13 cellular contexts compared by ENCODE assay signal in the genomic region with DNA sequence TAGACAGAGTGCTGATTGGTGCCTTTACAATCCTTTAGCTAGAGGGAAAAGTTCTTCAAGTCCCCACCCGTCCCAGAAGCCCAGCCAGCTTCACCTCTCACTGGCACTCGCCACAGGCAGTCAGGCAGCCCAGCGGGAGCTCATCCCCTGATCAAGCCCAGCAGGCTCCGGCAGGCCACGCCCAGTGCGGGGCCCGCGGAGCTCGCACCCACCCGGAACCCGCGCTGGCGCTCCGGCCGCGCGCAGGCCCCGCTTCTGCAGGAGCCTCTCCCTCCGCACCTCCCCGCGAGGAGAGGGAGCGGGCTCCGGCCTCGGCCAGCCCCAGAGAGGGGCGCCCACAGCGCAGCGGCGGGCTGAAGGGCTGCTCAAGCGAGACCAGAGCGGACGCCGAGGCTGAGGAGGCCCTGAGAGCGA.
DNase-seq lines count a peak whose midpoint lies in the region; ATAC-seq and TF ChIP-seq lines count a peak whose summit lies in the region.
"Had no signal": no experiment of that assay in that cellular context is flagged by ENCODE, and none has a peak within 500 bp of the region (broad histone marks: within the 10 kb centered on the region; RNA-seq: fewer than 3 reads in every experiment).

No MANE protein-coding gene starts in this region.

- H3K27me3 ChIP-seq in GM23338 (ENCODE audit: insufficient read depth) (no peaks in the 10 kb centered on the region), spleen (replicated peaks in 1 of 7) (no peaks in the 10 kb centered on the region)
- H3K27me3 ChIP-seq: BLaER1 treated with 17β-estradiol and CSF1 and Interleukin-3, amounts not matched to agents 10 nM and 100 nM had no signal

- H3K4me2 ChIP-seq in GM23338: no peak overlapping the region
- H3K4me2 ChIP-seq: A549; BLaER1 treated with 17β-estradiol and CSF1 and Interleukin-3, amounts not matched to agents 10 nM and 100 nM had no signal

- no peak overlapping the region for H2AFZ ChIP-seq in GM23338
- H2AFZ ChIP-seq: GM23248 had no signal

- intact Hi-C loops in spleen (cut with DNase I; ENCODE audit: low total_unique reads): no loop called here

- H3K4me3 ChIP-seq in GM23338 (no peak overlapping the region), spleen (no peak overlapping the region)
- H3K4me3 ChIP-seq: A549; BLaER1 treated with 17β-estradiol and CSF1 and Interleukin-3, amounts not matched to agents 10 nM and 100 nM; GM23248 had no signal

- H3K27me3 Mint-ChIP-seq in GM23338 (ENCODE audit: insufficient read depth, low read depth, poor library complexity): no peaks in the 10 kb centered on the region
- peaks cover 5% of the 10 kb centered on the region for H3K27me3 Mint-ChIP-seq in chondrocyte (ENCODE audit: low read depth)

- H3K27ac Mint-ChIP-seq in GM23338: no peak overlapping the region
- H3K27ac Mint-ChIP-seq in chondrocyte (ENCODE audit: unreplicated experiment): no peak overlapping the region
- H3K27ac Mint-ChIP-seq: CD4-positive, CD25-positive, alpha-beta regulatory T cell had no signal

- no peaks in the 10 kb centered on the region for H3K9me2 ChIP-seq in GM23338 (ENCODE audit: insufficient read depth)

- TF ChIP-seq CTCF in GM23338 (conservative IDR thresholded peaks at IDR 0.05; ENCODE audit: low read depth in 2 of 2) (no peak), chondrocyte (IDR thresholded peaks at IDR 0.05) (no peak), spleen (IDR thresholded peaks at IDR 0.05 in 8 of 11, conservative IDR thresholded peaks at IDR 0.05 in 3 of 11) (no peak)

- H3K27ac ChIP-seq in GM23338 (ENCODE audit: low read depth) (no peak overlapping the region), spleen (no peak overlapping the region)
- H3K27ac ChIP-seq: A549; BLaER1 treated with 17β-estradiol and CSF1 and Interleukin-3, amounts not matched to agents 10 nM and 100 nM; GM23248 had no signal

- H3K9me3 ChIP-seq in spleen: peaks cover 0 to 15% (median 3%) of the 10 kb centered on the region in 8 donors
- H3K9me3 ChIP-seq: A549 had no signal

- H4K20me1 ChIP-seq in GM23338 (replicated peaks; ENCODE audit: insufficient read depth): no peaks in the 10 kb centered on the region
- H4K20me1 ChIP-seq: BLaER1 treated with 17β-estradiol and CSF1 and Interleukin-3, amounts not matched to agents 10 nM and 100 nM had no signal

- ATAC-seq in GM23338: peak; percentile 45
- no peak for ATAC-seq in GM21360 (IDR thresholded peaks at IDR 0.05; ENCODE audit: unreplicated experiment)
- ATAC-seq: A549 had no signal

- H3K4me3 Mint-ChIP-seq in GM23338 (no peak overlapping the region), chondrocyte (ENCODE audit: unreplicated experiment) (no peak overlapping the region)
- H3K4me3 Mint-ChIP-seq: CD4-positive, CD25-positive, alpha-beta regulatory T cell had no signal

- 87 to 96% (median 92%) methylated on average over 26 to 33 of the region's 33 CpGs for WGBS in spleen, 5 donors

- H3K36me3 ChIP-seq in GM23338 (ENCODE audit: insufficient read depth) (no peaks in the 10 kb centered on the region), spleen (no peaks in the 10 kb centered on the region)
- H3K36me3 ChIP-seq: BLaER1 treated with 17β-estradiol and CSF1 and Interleukin-3, amounts not matched to agents 10 nM and 100 nM had no signal

- 0 out of 2 replicates have a peak, but pooled peaks cover 9% of the 10 kb centered on the region for H3K4me1 ChIP-seq in GM23338 (ENCODE audit: insufficient read depth)
- no peaks in the 10 kb centered on the region for H3K4me1 ChIP-seq in spleen
- H3K4me1 ChIP-seq: A549; BLaER1 treated with 17β-estradiol and CSF1 and Interleukin-3, amounts not matched to agents 10 nM and 100 nM had no signal

- no peak for TF ChIP-seq POLR2A in spleen (IDR thresholded peaks at IDR 0.05)

- H3K4me1 Mint-ChIP-seq in GM23338: peaks cover 5% of the 10 kb centered on the region; the same call in 2 of the 3 replicates
- H3K4me1 Mint-ChIP-seq in chondrocyte (ENCODE audit: low read depth): peaks cover 2% of the 10 kb centered on the region
- H3K4me1 Mint-ChIP-seq: CD4-positive, CD25-positive, alpha-beta regulatory T cell had no signal

- H3F3A ChIP-seq in GM23338 (replicated peaks; ENCODE audit: low read depth): no peaks in the 10 kb centered on the region

- H3K36me3 Mint-ChIP-seq in GM23338 (ENCODE audit: low read depth) (no peaks in the 10 kb centered on the region; the same call in 2 of the 3 replicates), chondrocyte (ENCODE audit: low read depth) (no peaks in the 10 kb centered on the region)
- H3K36me3 Mint-ChIP-seq: CD4-positive, CD25-positive, alpha-beta regulatory T cell had no signal

- peaks cover 4% of the 10 kb centered on the region; the same call in 2 of the 3 replicates for H3K9me3 Mint-ChIP-seq in GM23338
- H3K9me3 Mint-ChIP-seq in chondrocyte (ENCODE audit: low read depth): peaks cover 2% of the 10 kb centered on the region

- H3K79me2 ChIP-seq in GM23338 (replicated peaks; ENCODE audit: insufficient read depth): no peaks in the 10 kb centered on the region

- DNase-seq in ELF-1 (ENCODE audit: low read depth, low spot score) (peak; percentile 67), GM23338 (ENCODE audit: low spot score) (no peak), chondrocyte (ENCODE audit: low spot score) (peak; percentile 88), spleen (peak; percentile 74)
- DNase-seq in activated CD8-positive, alpha-beta memory T cell treated with anti-CD3 and anti-CD28 coated beads for 24 hours: no peak
- no peak for DNase-seq in effector CD8-positive, alpha-beta T cell (lab: John Stamatoyannopoulos, UW)
- DNase-seq: CD4-positive, CD25-positive, alpha-beta regulatory T cell; DMS53; GM23248; H7 had no signal

TF ChIP-seq in GM23338, 12 proteins besides CTCF, POLR2A, EP300 and RAD21 (continues in another document):
- TF ChIP-seq STAT1 (IDR thresholded peaks at IDR 0.05; ENCODE audit: unreplicated experiment): no peak
- TF ChIP-seq, protein P1, sequence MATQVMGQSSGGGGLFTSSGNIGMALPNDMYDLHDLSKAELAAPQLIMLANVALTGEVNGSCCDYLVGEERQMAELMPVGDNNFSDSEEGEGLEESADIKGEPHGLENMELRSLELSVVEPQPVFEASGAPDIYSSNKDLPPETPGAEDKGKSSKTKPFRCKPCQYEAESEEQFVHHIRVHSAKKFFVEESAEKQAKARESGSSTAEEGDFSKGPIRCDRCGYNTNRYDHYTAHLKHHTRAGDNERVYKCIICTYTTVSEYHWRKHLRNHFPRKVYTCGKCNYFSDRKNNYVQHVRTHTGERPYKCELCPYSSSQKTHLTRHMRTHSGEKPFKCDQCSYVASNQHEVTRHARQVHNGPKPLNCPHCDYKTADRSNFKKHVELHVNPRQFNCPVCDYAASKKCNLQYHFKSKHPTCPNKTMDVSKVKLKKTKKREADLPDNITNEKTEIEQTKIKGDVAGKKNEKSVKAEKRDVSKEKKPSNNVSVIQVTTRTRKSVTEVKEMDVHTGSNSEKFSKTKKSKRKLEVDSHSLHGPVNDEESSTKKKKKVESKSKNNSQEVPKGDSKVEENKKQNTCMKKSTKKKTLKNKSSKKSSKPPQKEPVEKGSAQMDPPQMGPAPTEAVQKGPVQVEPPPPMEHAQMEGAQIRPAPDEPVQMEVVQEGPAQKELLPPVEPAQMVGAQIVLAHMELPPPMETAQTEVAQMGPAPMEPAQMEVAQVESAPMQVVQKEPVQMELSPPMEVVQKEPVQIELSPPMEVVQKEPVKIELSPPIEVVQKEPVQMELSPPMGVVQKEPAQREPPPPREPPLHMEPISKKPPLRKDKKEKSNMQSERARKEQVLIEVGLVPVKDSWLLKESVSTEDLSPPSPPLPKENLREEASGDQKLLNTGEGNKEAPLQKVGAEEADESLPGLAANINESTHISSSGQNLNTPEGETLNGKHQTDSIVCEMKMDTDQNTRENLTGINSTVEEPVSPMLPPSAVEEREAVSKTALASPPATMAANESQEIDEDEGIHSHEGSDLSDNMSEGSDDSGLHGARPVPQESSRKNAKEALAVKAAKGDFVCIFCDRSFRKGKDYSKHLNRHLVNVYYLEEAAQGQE (IDR thresholded peaks at IDR 0.05; ENCODE audit: unreplicated experiment): no peak
- TF ChIP-seq NANOG (IDR thresholded peaks at IDR 0.05; ENCODE audit: borderline replicate concordance): no peak
- no peak for TF ChIP-seq JUNB (IDR thresholded peaks at IDR 0.05; ENCODE audit: unreplicated experiment)
- no peak for TF ChIP-seq EZH2phosphoT487 (IDR thresholded peaks at IDR 0.05; ENCODE audit: unreplicated experiment)

Comparison
In these comparisons a context has a peak if more than half of its experiments do, and no peak if none do; other contexts are left out.
1. DNase-seq: peak in ELF-1 (single experiment), chondrocyte (single experiment) and spleen (single experiment); none in GM23338 (single experiment), activated CD8-positive, alpha-beta memory T cell treated with anti-CD3 and anti-CD28 coated beads for 24 hours (single experiment) and effector CD8-positive, alpha-beta T cell (single experiment).